Comparison of ENCODE assay signal across 2 cellular contexts in the genomic region with DNA sequence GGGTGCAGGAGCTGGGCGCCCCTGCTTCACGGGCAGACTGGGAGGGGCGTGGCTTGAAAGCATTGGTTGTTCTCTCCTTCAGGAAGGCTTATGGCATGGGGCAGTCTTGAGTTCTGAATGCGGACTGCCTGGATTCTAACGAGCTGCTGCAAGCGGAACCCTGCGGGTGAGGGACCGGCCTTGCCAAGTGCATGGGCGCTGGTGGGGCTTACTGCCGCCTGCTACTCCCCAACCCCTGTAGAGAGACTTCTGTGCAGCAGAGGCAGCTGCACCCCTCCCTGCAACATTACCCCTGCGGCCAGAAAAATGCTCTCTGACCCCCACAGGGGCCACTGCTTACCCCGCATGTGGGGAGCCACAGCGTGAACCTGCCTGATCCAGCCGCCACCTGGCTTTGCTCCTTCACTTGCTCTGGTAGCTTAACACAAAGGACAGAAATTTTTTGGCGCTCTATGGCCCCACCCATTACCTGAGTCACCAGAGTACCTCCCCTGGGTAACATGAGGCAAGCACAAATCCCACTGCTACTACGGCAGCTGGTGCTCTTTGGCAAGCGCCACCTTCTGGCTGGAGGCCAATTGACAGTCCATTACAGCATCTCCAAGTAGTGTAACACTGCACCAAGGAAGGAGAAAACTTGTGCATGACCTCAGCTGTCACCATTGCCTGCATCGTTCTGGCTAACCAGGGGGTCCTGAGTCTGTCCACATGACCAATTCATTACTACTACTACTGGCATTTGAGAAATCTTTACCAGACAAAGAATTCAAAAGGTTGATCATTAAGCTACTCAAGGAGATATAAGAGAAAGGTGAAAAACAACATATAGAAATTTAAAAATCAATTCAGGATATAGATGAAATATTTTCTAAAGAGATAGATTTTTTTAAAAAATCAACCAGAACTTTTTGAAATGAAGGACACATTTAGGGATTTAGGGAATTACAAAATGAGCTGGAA.
TF ChIP-seq lines count a peak whose summit lies in the region.

No MANE protein-coding gene starts in this region.

TF ChIP-seq in Ishikawa, 13 proteins besides CTCF, POLR2A, EP300 and RAD21 (continued from another document):
- peak; percentile 21; the same call in 1 of the 2 replicates for TF ChIP-seq TEAD4 (IDR thresholded peaks at IDR 0.05)
- TF ChIP-seq CEBPB (IDR thresholded peaks at IDR 0.05): no peak
- 0 out of 2 replicates have a peak, but pooled peaks have one; percentile 26 for TF ChIP-seq ZBTB7A (IDR thresholded peaks at IDR 0.05; ENCODE audit: low read depth)
- TF ChIP-seq REST (IDR thresholded peaks at IDR 0.05; ENCODE audit: low read depth): no peak
- TF ChIP-seq FOXM1 (IDR thresholded peaks at IDR 0.05; ENCODE audit: borderline replicate concordance, low read depth): 0 out of 2 replicates have a peak, but pooled peaks have one; percentile 26
- peak; percentile 71 for TF ChIP-seq YY1 (IDR thresholded peaks at IDR 0.05; ENCODE audit: low read depth)
- TF ChIP-seq NFIC (IDR thresholded peaks at IDR 0.05): peak; percentile 60
- TF ChIP-seq EGR1 (IDR thresholded peaks at IDR 0.05): no peak
- TF ChIP-seq TCF12 (IDR thresholded peaks at IDR 0.05; ENCODE audit: low read depth): peak; percentile 74; the same call in 1 of the 2 replicates

TF ChIP-seq in SK-N-SH, 30 proteins besides CTCF, POLR2A, EP300 and RAD21:
- TF ChIP-seq, protein P1, sequence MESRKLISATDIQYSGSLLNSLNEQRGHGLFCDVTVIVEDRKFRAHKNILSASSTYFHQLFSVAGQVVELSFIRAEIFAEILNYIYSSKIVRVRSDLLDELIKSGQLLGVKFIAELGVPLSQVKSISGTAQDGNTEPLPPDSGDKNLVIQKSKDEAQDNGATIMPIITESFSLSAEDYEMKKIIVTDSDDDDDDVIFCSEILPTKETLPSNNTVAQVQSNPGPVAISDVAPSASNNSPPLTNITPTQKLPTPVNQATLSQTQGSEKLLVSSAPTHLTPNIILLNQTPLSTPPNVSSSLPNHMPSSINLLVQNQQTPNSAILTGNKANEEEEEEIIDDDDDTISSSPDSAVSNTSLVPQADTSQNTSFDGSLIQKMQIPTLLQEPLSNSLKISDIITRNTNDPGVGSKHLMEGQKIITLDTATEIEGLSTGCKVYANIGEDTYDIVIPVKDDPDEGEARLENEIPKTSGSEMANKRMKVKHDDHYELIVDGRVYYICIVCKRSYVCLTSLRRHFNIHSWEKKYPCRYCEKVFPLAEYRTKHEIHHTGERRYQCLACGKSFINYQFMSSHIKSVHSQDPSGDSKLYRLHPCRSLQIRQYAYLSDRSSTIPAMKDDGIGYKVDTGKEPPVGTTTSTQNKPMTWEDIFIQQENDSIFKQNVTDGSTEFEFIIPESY (IDR thresholded peaks at IDR 0.05; ENCODE audit: borderline replicate concordance, low read depth): no peak
- TF ChIP-seq FOXJ3 (CRISPR knock-in tag; IDR thresholded peaks at IDR 0.05): no peak
- TF ChIP-seq IRF3 (IDR thresholded peaks at IDR 0.05; ENCODE audit: low read depth, low read length): no peak
- TF ChIP-seq SIN3A (IDR thresholded peaks at IDR 0.05; ENCODE audit: borderline replicate concordance, low read depth, low read length): peak; percentile 76; the same call in 1 of the 2 replicates
- TF ChIP-seq, protein P2, sequence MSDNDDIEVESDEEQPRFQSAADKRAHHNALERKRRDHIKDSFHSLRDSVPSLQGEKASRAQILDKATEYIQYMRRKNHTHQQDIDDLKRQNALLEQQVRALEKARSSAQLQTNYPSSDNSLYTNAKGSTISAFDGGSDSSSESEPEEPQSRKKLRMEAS (IDR thresholded peaks at IDR 0.05; ENCODE audit: low read depth): peak; percentile 89
- TF ChIP-seq, protein P3, sequence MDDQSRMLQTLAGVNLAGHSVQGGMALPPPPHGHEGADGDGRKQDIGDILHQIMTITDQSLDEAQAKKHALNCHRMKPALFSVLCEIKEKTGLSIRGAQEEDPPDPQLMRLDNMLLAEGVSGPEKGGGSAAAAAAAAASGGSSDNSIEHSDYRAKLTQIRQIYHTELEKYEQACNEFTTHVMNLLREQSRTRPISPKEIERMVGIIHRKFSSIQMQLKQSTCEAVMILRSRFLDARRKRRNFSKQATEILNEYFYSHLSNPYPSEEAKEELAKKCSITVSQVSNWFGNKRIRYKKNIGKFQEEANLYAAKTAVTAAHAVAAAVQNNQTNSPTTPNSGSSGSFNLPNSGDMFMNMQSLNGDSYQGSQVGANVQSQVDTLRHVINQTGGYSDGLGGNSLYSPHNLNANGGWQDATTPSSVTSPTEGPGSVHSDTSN (IDR thresholded peaks at IDR 0.05): peak; percentile 20; the same call in 1 of the 2 replicates
- TF ChIP-seq FOXM1 (IDR thresholded peaks at IDR 0.05; ENCODE audit: low read depth): no peak
- no peak for TF ChIP-seq RFX5 (IDR thresholded peaks at IDR 0.05; ENCODE audit: low read length)
- no peak for TF ChIP-seq GATA2 (CRISPR knock-in tag; IDR thresholded peaks at IDR 0.05)
- peak; percentile 58 for TF ChIP-seq TCF12 (IDR thresholded peaks at IDR 0.05)
- no peak for TF ChIP-seq EZH2phosphoT487 (IDR thresholded peaks at IDR 0.05; ENCODE audit: borderline replicate concordance, low read depth)
- TF ChIP-seq NFIC (IDR thresholded peaks at IDR 0.05; ENCODE audit: borderline replicate concordance): peak; percentile 52; the same call in 1 of the 2 replicates
- TF ChIP-seq ELF1 (IDR thresholded peaks at IDR 0.05): 0 out of 2 replicates have a peak, but pooled peaks have one; percentile 9
- peak; percentile 37; the same call in 1 of the 2 replicates for TF ChIP-seq SMC3 (IDR thresholded peaks at IDR 0.05; ENCODE audit: low read depth, low read length)
- TF ChIP-seq TAF1 (IDR thresholded peaks at IDR 0.05; ENCODE audit: borderline replicate concordance, low read depth, low read length): peak; percentile 89; the same call in 1 of the 2 replicates
- TF ChIP-seq USF1 (IDR thresholded peaks at IDR 0.05; ENCODE audit: borderline replicate concordance, low read depth): no peak
- peak; percentile 41; the same call in 1 of the 2 replicates for TF ChIP-seq REST (IDR thresholded peaks at IDR 0.05; ENCODE audit: low read depth, low read length)
- TF ChIP-seq RCOR1 (IDR thresholded peaks at IDR 0.05; ENCODE audit: low read length): peak; percentile 65
- TF ChIP-seq FOSL2 (IDR thresholded peaks at IDR 0.05; ENCODE audit: borderline replicate concordance, low read depth): peak; percentile 56; the same call in 1 of the 2 replicates
- TF ChIP-seq JUND (IDR thresholded peaks at IDR 0.05): peak; percentile 52
- no peak for TF ChIP-seq MXI1 (IDR thresholded peaks at IDR 0.05; ENCODE audit: low read depth, low read length)
- peak; percentile 92 for TF ChIP-seq POLR2AphosphoS5 (IDR thresholded peaks at IDR 0.05; ENCODE audit: low read depth, low read length)
- peak; percentile 62; the same call in 1 of the 2 replicates for TF ChIP-seq YY1 (IDR thresholded peaks at IDR 0.05; ENCODE audit: low read depth)
- peak; percentile 75 for TF ChIP-seq CHD2 (IDR thresholded peaks at IDR 0.05; ENCODE audit: low read length, partially characterized antibody)
